Comparison of ENCODE assay signal across 9 cellular contexts in the genomic region with DNA sequence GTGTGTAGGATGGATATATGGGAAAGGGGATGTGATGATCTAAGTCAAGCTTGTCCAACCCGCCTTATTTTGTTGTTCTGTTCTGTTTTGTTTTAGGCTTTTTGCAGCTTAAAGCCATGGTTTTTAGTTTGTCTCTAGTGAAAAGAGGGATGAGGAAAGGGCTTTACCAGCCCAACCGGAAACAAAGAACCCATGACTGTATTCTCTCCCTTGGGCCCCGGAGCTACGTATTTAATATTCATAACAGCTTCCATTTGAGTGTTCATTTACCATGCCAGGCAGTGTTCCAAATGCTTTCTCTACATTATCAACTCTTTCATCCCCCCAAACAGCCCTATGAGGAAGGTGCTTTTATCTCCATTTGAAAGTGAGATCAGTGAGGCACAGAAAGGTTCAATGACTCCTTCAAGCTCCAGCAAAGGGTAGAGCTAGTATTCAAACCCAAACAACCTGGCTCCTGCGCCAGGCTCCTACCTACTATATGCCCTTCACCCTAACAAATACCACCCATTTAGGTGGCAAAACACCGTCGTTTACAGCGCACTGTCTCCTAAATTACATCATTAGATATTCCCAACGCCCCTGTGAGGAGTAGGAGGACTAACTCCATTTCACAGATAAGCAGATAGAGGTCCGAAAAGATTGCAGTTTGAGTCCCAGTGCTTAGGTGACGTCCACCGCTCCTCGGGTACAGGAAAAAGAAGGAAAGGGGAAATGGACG. TPM values are rescaled to one million over a fixed set of nuclear protein-coding genes. Genes with fewer than 3 reads are reported as not detected.
DNase-seq lines count a peak whose midpoint lies in the region; ATAC-seq and TF ChIP-seq lines count a peak whose summit lies in the region.
"Had no signal": no experiment of that assay in that cellular context is flagged by ENCODE, and none has a peak within 500 bp of the region (broad histone marks: within the 10 kb centered on the region; RNA-seq: fewer than 3 reads in every experiment).

No MANE protein-coding gene starts in this region.

- no peaks in the 10 kb centered on the region for H3K27me3 ChIP-seq in SU-DHL-6 (ENCODE audit: low read length)
- no peaks in the 10 kb centered on the region for H3K27me3 ChIP-seq in neural cell (ENCODE audit: insufficient read depth, low read depth, low read length)

- H3K9me2 ChIP-seq in SU-DHL-6 (replicated peaks; ENCODE audit: insufficient read depth, low read length) = no peaks in the 10 kb centered on the region
- H3K9me2 ChIP-seq in neural cell (ENCODE audit: insufficient read depth, low read length) = no peaks in the 10 kb centered on the region

- intact Hi-C loops in posterior vena cava (cut with DNase I) = no loop called here

- H4K20me1 ChIP-seq in SU-DHL-6 (ENCODE audit: low read depth, low read length) = no peaks in the 10 kb centered on the region
- no peaks in the 10 kb centered on the region for H4K20me1 ChIP-seq in neural cell (ENCODE audit: insufficient read depth)

- TF ChIP-seq EP300 in neural cell (conservative IDR thresholded peaks at IDR 0.05; ENCODE audit: poor library complexity, severe bottlenecking) = no peak

- H3K79me2 ChIP-seq in SU-DHL-6 (ENCODE audit: insufficient read depth, low read length) (peaks cover 49% of the 10 kb centered on the region), neural cell (replicated peaks; ENCODE audit: insufficient read depth, low read length) (peaks cover 46% of the 10 kb centered on the region)

- H3K27ac ChIP-seq in SU-DHL-6 (ENCODE audit: low read depth, low read length) (peak overlapping the region; percentile 72), neural cell (ENCODE audit: low read length) (peak overlapping the region; percentile 89)

- TF ChIP-seq RAD21 in neural cell (conservative IDR thresholded peaks at IDR 0.05) = no peak

- H3K9ac ChIP-seq in SU-DHL-6 (ENCODE audit: low read length) (peak overlapping the region; percentile 77), neural cell (ENCODE audit: low read length) (peak overlapping the region; percentile 88)

- DNase-seq in AG10803 (ENCODE audit: low read depth) (peak; percentile 40), epithelial cell of esophagus (ENCODE audit: low read depth) (peak; percentile 57), posterior vena cava (ENCODE audit: low spot score) (no peak), DMS153 treated with DMSO at 0.1 percent for 48 hours (lab: John Stamatoyannopoulos, UW; ENCODE audit: unreplicated experiment) (no peak)

- H3K36me3 ChIP-seq in SU-DHL-6 (ENCODE audit: low read length) = peaks cover 25% of the 10 kb centered on the region; the same call in 1 of the 2 replicates
- peaks cover 3% of the 10 kb centered on the region for H3K36me3 ChIP-seq in neural cell (ENCODE audit: insufficient read depth, low read length)

- ATAC-seq in GM19438 (IDR thresholded peaks at IDR 0.05; ENCODE audit: low read depth, unreplicated experiment) (peak; percentile 9), GM18870 (IDR thresholded peaks at IDR 0.05; ENCODE audit: unreplicated experiment) (no peak)

- no peaks in the 10 kb centered on the region for H3K9me3 ChIP-seq in SU-DHL-6 (ENCODE audit: insufficient read depth, low read length)
- no peaks in the 10 kb centered on the region for H3K9me3 ChIP-seq in neural cell (ENCODE audit: low read length)

- H3F3A ChIP-seq in SU-DHL-6 (ENCODE audit: insufficient read depth) (0 out of 2 replicates have a peak, but pooled peaks cover 3% of the 10 kb centered on the region), neural cell (ENCODE audit: insufficient read depth, low read length, poor library complexity, severe bottlenecking) (no peaks in the 10 kb centered on the region)

- TF ChIP-seq CTCF in AG10803 (conservative IDR thresholded peaks at IDR 0.05; ENCODE audit: low read length) = no peak
- TF ChIP-seq CTCF in SU-DHL-6 (IDR thresholded peaks at IDR 0.05; ENCODE audit: insufficient read depth, low read length, poor library complexity, severe bottlenecking) = no peak
- TF ChIP-seq CTCF in epithelial cell of esophagus (IDR thresholded peaks at IDR 0.05; ENCODE audit: insufficient read depth, low read depth, low read length, missing control alignments) = no peak
- TF ChIP-seq CTCF in neural cell (IDR thresholded peaks at IDR 0.05; ENCODE audit: poor library complexity, severe bottlenecking) = no peak

- H3K4me2 ChIP-seq in SU-DHL-6 (ENCODE audit: low read depth, low read length, poor library complexity, severe bottlenecking) = peak overlapping the region; percentile 76
- peak overlapping the region; percentile 75 for H3K4me2 ChIP-seq in neural cell (ENCODE audit: low read length)

- peak overlapping the region; percentile 89 for H3K4me3 ChIP-seq in AG10803 (ENCODE audit: low read length)
- peak overlapping the region; percentile 71 for H3K4me3 ChIP-seq in SU-DHL-6 (ENCODE audit: insufficient read depth, low read length, poor library complexity, severe bottlenecking)
- peak overlapping the region; percentile 88 for H3K4me3 ChIP-seq in epithelial cell of esophagus (ENCODE audit: low read length)
- peak overlapping the region; percentile 82 for H3K4me3 ChIP-seq in neural cell (ENCODE audit: low read length)

- peak overlapping the region; percentile 94 for H2AFZ ChIP-seq in SU-DHL-6 (ENCODE audit: low read depth, low read length, severe bottlenecking)
- H2AFZ ChIP-seq in neural cell (ENCODE audit: low read depth, low read length) = peak overlapping the region; percentile 71

TF ChIP-seq in neural cell, 6 proteins besides CTCF, POLR2A, EP300 and RAD21:
- no peak for TF ChIP-seq EZH2 (IDR thresholded peaks at IDR 0.05; ENCODE audit: borderline replicate concordance, insufficient read depth, low read length, poor library complexity, severe bottlenecking)
- TF ChIP-seq POLR2AphosphoS5 (IDR thresholded peaks at IDR 0.05) = no peak
- TF ChIP-seq SMC3 (conservative IDR thresholded peaks at IDR 0.05; ENCODE audit: poor library complexity) = no peak
- no peak for TF ChIP-seq TAF1 (IDR thresholded peaks at IDR 0.05; ENCODE audit: low read depth)
- TF ChIP-seq, protein P1, sequence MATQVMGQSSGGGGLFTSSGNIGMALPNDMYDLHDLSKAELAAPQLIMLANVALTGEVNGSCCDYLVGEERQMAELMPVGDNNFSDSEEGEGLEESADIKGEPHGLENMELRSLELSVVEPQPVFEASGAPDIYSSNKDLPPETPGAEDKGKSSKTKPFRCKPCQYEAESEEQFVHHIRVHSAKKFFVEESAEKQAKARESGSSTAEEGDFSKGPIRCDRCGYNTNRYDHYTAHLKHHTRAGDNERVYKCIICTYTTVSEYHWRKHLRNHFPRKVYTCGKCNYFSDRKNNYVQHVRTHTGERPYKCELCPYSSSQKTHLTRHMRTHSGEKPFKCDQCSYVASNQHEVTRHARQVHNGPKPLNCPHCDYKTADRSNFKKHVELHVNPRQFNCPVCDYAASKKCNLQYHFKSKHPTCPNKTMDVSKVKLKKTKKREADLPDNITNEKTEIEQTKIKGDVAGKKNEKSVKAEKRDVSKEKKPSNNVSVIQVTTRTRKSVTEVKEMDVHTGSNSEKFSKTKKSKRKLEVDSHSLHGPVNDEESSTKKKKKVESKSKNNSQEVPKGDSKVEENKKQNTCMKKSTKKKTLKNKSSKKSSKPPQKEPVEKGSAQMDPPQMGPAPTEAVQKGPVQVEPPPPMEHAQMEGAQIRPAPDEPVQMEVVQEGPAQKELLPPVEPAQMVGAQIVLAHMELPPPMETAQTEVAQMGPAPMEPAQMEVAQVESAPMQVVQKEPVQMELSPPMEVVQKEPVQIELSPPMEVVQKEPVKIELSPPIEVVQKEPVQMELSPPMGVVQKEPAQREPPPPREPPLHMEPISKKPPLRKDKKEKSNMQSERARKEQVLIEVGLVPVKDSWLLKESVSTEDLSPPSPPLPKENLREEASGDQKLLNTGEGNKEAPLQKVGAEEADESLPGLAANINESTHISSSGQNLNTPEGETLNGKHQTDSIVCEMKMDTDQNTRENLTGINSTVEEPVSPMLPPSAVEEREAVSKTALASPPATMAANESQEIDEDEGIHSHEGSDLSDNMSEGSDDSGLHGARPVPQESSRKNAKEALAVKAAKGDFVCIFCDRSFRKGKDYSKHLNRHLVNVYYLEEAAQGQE (IDR thresholded peaks at IDR 0.05; ENCODE audit: borderline replicate concordance) = no peak
- TF ChIP-seq MXI1 (conservative IDR thresholded peaks at IDR 0.05; ENCODE audit: poor library complexity, severe bottlenecking) = no peak
TF ChIP-seq in neural cell: peak in this region for 0.

RNA-seq across cellular contexts. Expression of a gene that starts 27.8 kb away (rescaled TPM):
- polyA plus RNA-seq in neural cell = 32.3 and 32.4 TPM in 2 replicates
- 36.3 and 44.5 TPM in 2 replicates for polyA minus RNA-seq in neural cell
- total RNA-seq in posterior vena cava = 10 to 100 TPM; 11.1 to 15.0 TPM

RNA-seq across cellular contexts. Expression of a gene that starts 43.7 kb away (rescaled TPM):
- polyA plus RNA-seq in neural cell = 0.54 and 0.72 TPM in 2 replicates
- polyA minus RNA-seq in neural cell = not detected in 2 replicates
- total RNA-seq in posterior vena cava = 1 to 10 TPM; 1.3 to 2.2 TPM
- total RNA-seq: HT1080 had no signal

Comparison
In these comparisons a context has a peak if more than half of its experiments do, and no peak if none do; other contexts are left out.
1. DNase-seq: peak in AG10803 (single experiment) and epithelial cell of esophagus (single experiment); none in posterior vena cava (single experiment) and DMS153 treated with DMSO at 0.1 percent for 48 hours (single experiment).
2. Peak in every context shown above with its lines, with median percentiles within 50 percentile points of each other: H3K4me3 ChIP-seq.